Comparison of ENCODE assay signal across 32 cellular contexts in genomic region chr2:231370429-231370748, GRCh38. TPM values are rescaled to one million over a fixed set of nuclear protein-coding genes. Genes with fewer than 3 reads are reported as not detected.
DNase-seq lines count a peak whose midpoint lies in the region; ATAC-seq and TF ChIP-seq lines count a peak whose summit lies in the region.
"Had no signal": no experiment of that assay in that cellular context is flagged by ENCODE, and none has a peak within 500 bp of the region (broad histone marks: within the 10 kb centered on the region; RNA-seq: fewer than 3 reads in every experiment).

No MANE protein-coding gene starts in this region.

- H3K4me1 Mint-ChIP-seq in chondrocyte (ENCODE audit: low read depth) = peaks cover 17% of the 10 kb centered on the region
- H3K4me1 Mint-ChIP-seq in stimulated activated memory B cell treated with anti-CD40 and anti-IgM and Interleukin-4, amounts not matched to agents 10 μg/mL and 1 μg/mL and 100 μg/mL, for 72 hours = no peaks in the 10 kb centered on the region
- H3K4me1 Mint-ChIP-seq: activated CD4-positive, alpha-beta T cell treated with anti-CD3 and anti-CD28 coated beads for 36 hours; activated naive CD8-positive, alpha-beta T cell treated with anti-CD3 and anti-CD28 coated beads for 36 hours; CD4-positive, CD25-positive, alpha-beta regulatory T cell; memory B cell had no signal

- peaks cover 0 to 34% (median 13%) of the 10 kb centered on the region in 4 donors for H3K4me1 ChIP-seq in stomach
- H3K4me1 ChIP-seq: ascending aorta, thyroid gland had no signal

- H3K9me3 Mint-ChIP-seq in chondrocyte (ENCODE audit: low read depth) = no peaks in the 10 kb centered on the region
- no peaks in the 10 kb centered on the region for H3K9me3 Mint-ChIP-seq in stimulated activated memory B cell treated with anti-CD40 and anti-IgM and Interleukin-4, amounts not matched to agents 10 μg/mL and 1 μg/mL and 100 μg/mL, for 72 hours
- H3K9me3 Mint-ChIP-seq: activated naive CD8-positive, alpha-beta T cell treated with anti-CD3 and anti-CD28 coated beads for 36 hours; CD4-positive, CD25-positive, alpha-beta regulatory T cell; memory B cell had no signal

- H3K9me3 ChIP-seq in iPS-18c (ENCODE audit: control insufficient read depth, insufficient read depth, low read length) (no peaks in the 10 kb centered on the region), stomach (no peaks in the 10 kb centered on the region)
- H3K9me3 ChIP-seq: ascending aorta, neutrophil, SK-N-SH, thyroid gland, vagina had no signal

- no peak for TF ChIP-seq POLR2A in stomach (IDR thresholded peaks at IDR 0.05)

- TF ChIP-seq CTCF in chondrocyte (IDR thresholded peaks at IDR 0.05) = no peak
- TF ChIP-seq CTCF in stomach (IDR thresholded peaks at IDR 0.05) = no peak

- peak overlapping the region in 1 of 5 donors; percentile 18 for H3K27ac ChIP-seq in stomach
- H3K27ac ChIP-seq: 22Rv1, ascending aorta, neutrophil, RWPE1, thyroid gland, vagina had no signal

- no peak for TF ChIP-seq EP300 in stomach (IDR thresholded peaks at IDR 0.05)

- 77 to 95% (median 82%) methylated on average over 3 to 6 of the region's 6 CpGs for WGBS in stomach, 5 donors

- ATAC-seq in Right ventricle myocardium inferior (no peak), HG03342 (IDR thresholded peaks at IDR 0.05; ENCODE audit: unreplicated experiment) (no peak), GM19397 (IDR thresholded peaks at IDR 0.05; ENCODE audit: unreplicated experiment) (no peak)
- ATAC-seq in stimulated activated memory B cell treated with anti-CD40 and anti-IgM and Interleukin-4, amounts not matched to agents 10 μg/mL and 1 μg/mL and 100 μg/mL, for 72 hours = peak; percentile 10
- ATAC-seq: activated CD4-positive, alpha-beta T cell treated with anti-CD3 and anti-CD28 coated beads for 36 hours had no signal

- intact Hi-C loops in Right ventricle myocardium inferior (cut with DNase I) = no loop called here
- intact Hi-C loops in cardiac septum (cut with DNase I) = no loop called here
- intact Hi-C loops in stomach (cut with DNase I; ENCODE audit: low total_unique reads) = no loop called here

- H3K36me3 ChIP-seq in stomach = peaks cover 0 to 24% (median 8%) of the 10 kb centered on the region in 4 donors
- H3K36me3 ChIP-seq: neutrophil, thyroid gland, vagina had no signal

- peaks cover 20% of the 10 kb centered on the region for H3K36me3 Mint-ChIP-seq in chondrocyte (ENCODE audit: low read depth)
- H3K36me3 Mint-ChIP-seq in stimulated activated memory B cell treated with anti-CD40 and anti-IgM and Interleukin-4, amounts not matched to agents 10 μg/mL and 1 μg/mL and 100 μg/mL, for 72 hours = no peaks in the 10 kb centered on the region
- H3K36me3 Mint-ChIP-seq: activated naive CD8-positive, alpha-beta T cell treated with anti-CD3 and anti-CD28 coated beads for 36 hours; CD4-positive, CD25-positive, alpha-beta regulatory T cell; memory B cell had no signal

- no peaks in the 10 kb centered on the region for H3K27me3 ChIP-seq in stomach
- H3K27me3 ChIP-seq: ascending aorta, dorsolateral prefrontal cortex, neutrophil, thyroid gland, vagina had no signal

- 0 out of 2 replicates have a peak overlapping the region, but pooled peaks have one; percentile 3 for H3K4me3 ChIP-seq in iPS-18c (ENCODE audit: insufficient read depth, low read depth, low read length)
- H3K4me3 ChIP-seq in stomach = no peak overlapping the region
- H3K4me3 ChIP-seq: ascending aorta, dorsolateral prefrontal cortex, thyroid gland, vagina had no signal

- no peaks in the 10 kb centered on the region for H3K27me3 Mint-ChIP-seq in chondrocyte (ENCODE audit: low read depth)
- H3K27me3 Mint-ChIP-seq in stimulated activated memory B cell treated with anti-CD40 and anti-IgM and Interleukin-4, amounts not matched to agents 10 μg/mL and 1 μg/mL and 100 μg/mL, for 72 hours = no peaks in the 10 kb centered on the region
- H3K27me3 Mint-ChIP-seq: activated CD4-positive, alpha-beta T cell treated with anti-CD3 and anti-CD28 coated beads for 36 hours; activated naive CD8-positive, alpha-beta T cell treated with anti-CD3 and anti-CD28 coated beads for 36 hours; CD4-positive, CD25-positive, alpha-beta regulatory T cell; memory B cell had no signal

- no peak overlapping the region for H3K4me3 Mint-ChIP-seq in chondrocyte (ENCODE audit: unreplicated experiment)
- no peak overlapping the region for H3K4me3 Mint-ChIP-seq in stimulated activated memory B cell treated with anti-CD40 and anti-IgM and Interleukin-4, amounts not matched to agents 10 μg/mL and 1 μg/mL and 100 μg/mL, for 72 hours
- H3K4me3 Mint-ChIP-seq: activated CD4-positive, alpha-beta T cell treated with anti-CD3 and anti-CD28 coated beads for 36 hours; activated naive CD8-positive, alpha-beta T cell treated with anti-CD3 and anti-CD28 coated beads for 36 hours; memory B cell had no signal

- no peak overlapping the region for H3K27ac Mint-ChIP-seq in chondrocyte (ENCODE audit: unreplicated experiment)
- H3K27ac Mint-ChIP-seq in stimulated activated memory B cell treated with anti-CD40 and anti-IgM and Interleukin-4, amounts not matched to agents 10 μg/mL and 1 μg/mL and 100 μg/mL, for 72 hours = no peak overlapping the region
- H3K27ac Mint-ChIP-seq: activated CD4-positive, alpha-beta T cell treated with anti-CD3 and anti-CD28 coated beads for 36 hours; activated naive CD8-positive, alpha-beta T cell treated with anti-CD3 and anti-CD28 coated beads for 36 hours; CD4-positive, CD25-positive, alpha-beta regulatory T cell; memory B cell; progenitor cell of endocrine pancreas had no signal

- peak; percentile 43 for DNase-seq in Right ventricle myocardium inferior (ENCODE audit: missing footprints)
- no peak for DNase-seq in cardiac septum (ENCODE audit: low spot score)
- DNase-seq in chondrocyte (ENCODE audit: low spot score) = peak; percentile 65
- DNase-seq in stomach = no peak
- DNase-seq: activated CD4-positive, alpha-beta T cell treated with anti-CD3 and anti-CD28 coated beads for 36 hours; activated effector memory CD4-positive, alpha-beta T cell treated with anti-CD3 and anti-CD28 coated beads, Interleukin-2, amount 50 U/mL, for 16 hours; activated naive CD8-positive, alpha-beta T cell treated with anti-CD3 and anti-CD28 coated beads for 36 hours; activated T-cell treated with anti-CD3 and anti-CD28 coated beads for 4 hours; caudate nucleus; CD4-positive, CD25-positive, alpha-beta regulatory T cell; KBM-7; NCI-H1417 treated with DMSO at 0.1 percent for 48 hours; NCI-H2081; NCI-H774; SK-N-SH; stimulated activated CD4-positive, alpha-beta T cell treated with anti-CD3 and anti-CD28 coated beads, Interleukin-4, amount 100 ng/mL, for 4 hours; stimulated activated naive CD4-positive, alpha-beta T cell treated with Interleukin-2 at 50 U/mL for 16 hours had no signal

RNA-seq across cellular contexts. Expression of gene B3GNT7, which starts 25.1 kb away (rescaled TPM):
- 9.1 TPM for total RNA-seq in Right ventricle myocardium inferior
- total RNA-seq in cardiac septum = 5.4 TPM
- 1.7 to 1.9 TPM (median 1.8 TPM) in 3 replicates for total RNA-seq in chondrocyte
- total RNA-seq in stomach = 100 to 1,000 TPM in 2 of 5 donors, 10 to 100 TPM in 3; 13.4 to 156 (median 33.8) TPM
- 1 to 10 TPM; 1.9 to 8.0 (median 6.1) TPM for polyA plus RNA-seq in stomach
- total RNA-seq: activated CD4-positive, alpha-beta T cell treated with anti-CD3 and anti-CD28 coated beads for 36 hours; CD4-positive, CD25-positive, alpha-beta regulatory T cell; MCF 10A; T-helper 2 cell treated with Interferon-gamma antibody and Interleukin-4, amounts not matched to agents 100 ng/mL and 5 ng/mL, for 36 hours had no signal
- polyA plus RNA-seq: CD4-positive, CD25-positive, alpha-beta regulatory T cell had no signal

Comparison
In these comparisons a context has a peak if more than half of its experiments do, and no peak if none do; other contexts are left out.
1. DNase-seq: peak in Right ventricle myocardium inferior (single experiment) and chondrocyte (single experiment); none in cardiac septum (single experiment) and stomach (single experiment).